In genomic region chr9:35844628-35845301, GRCh38 we compare ENCODE assay signal across 8 cellular contexts. TPM values are rescaled to one million over a fixed set of nuclear protein-coding genes. Genes with fewer than 3 reads are reported as not detected.
DNase-seq lines count a peak whose midpoint lies in the region; ATAC-seq, FAIRE-seq and TF ChIP-seq lines count a peak whose summit lies in the region.

No MANE protein-coding gene starts in this region.

- H3K36me3 ChIP-seq in SK-N-MC (ENCODE audit: insufficient read depth, low read length) (no peaks in the 10 kb centered on the region), esophagus muscularis mucosa (peaks cover 0 to 26% (median 21%) of the 10 kb centered on the region in 4 donors)

- H3K27ac ChIP-seq in A549 (no peak overlapping the region), SK-N-MC (no peak overlapping the region), esophagus muscularis mucosa (replicated peaks in 1 of 4) (peak overlapping the region; percentile 75 to 84 (median 80))

- H3K4me2 ChIP-seq in A549: peak overlapping the region; percentile 31; the same call in 2 of the 3 replicates

- no peak overlapping the region for H3K4me3 ChIP-seq in A549
- no peak overlapping the region for H3K4me3 ChIP-seq in SK-N-MC
- no peak overlapping the region for H3K4me3 ChIP-seq in esophagus muscularis mucosa

- intact Hi-C loops in esophagus muscularis mucosa (cut with DNase I): loop anchor here (5.0 kb wide), 1 partner anchor 38 kb away; no protein-coding TSS in a partner anchor

- CTCF ChIA-PET in A549 (lab: Yijun Ruan, JAX): interaction anchor here (0.7 to 4.3 kb wide), 8 partner anchors 11 to 101 kb away, joined by 3 to 19 read pairs (median 4); no protein-coding TSS in a partner anchor

- H3K27me3 Mint-ChIP-seq in nephron (ENCODE audit: low read depth): peaks cover 9% of the 10 kb centered on the region

- H3K4me1 ChIP-seq in A549: peaks cover 13% of the 10 kb centered on the region
- peaks cover 34 to 65% (median 57%) of the 10 kb centered on the region in 4 donors for H3K4me1 ChIP-seq in esophagus muscularis mucosa

- peak in 1 of 2 experiments; percentile 56 for DNase-seq in A549 (ENCODE audit: low read depth in 1 of 2, low spot score in 1 of 2)
- peak; percentile 49 for DNase-seq in GM20000 (ENCODE audit: low spot score)
- DNase-seq in SK-N-MC (ENCODE audit: low read depth, low spot score): peak; percentile 24
- no peak for DNase-seq in esophagus muscularis mucosa (ENCODE audit: extremely low spot score)
- no peak for DNase-seq in iPS-NIHi11 (ENCODE audit: low spot score)

- H3K4me3 Mint-ChIP-seq in nephron: no peak overlapping the region

- TF ChIP-seq CTCF in A549 (IDR thresholded peaks at IDR 0.05): no peak
- no peak for TF ChIP-seq CTCF in GM20000 (IDR thresholded peaks at IDR 0.05; ENCODE audit: extremely low read depth, missing control alignments)
- TF ChIP-seq CTCF in esophagus muscularis mucosa (IDR thresholded peaks at IDR 0.05): no peak
- no peak for TF ChIP-seq CTCF in nephron (IDR thresholded peaks at IDR 0.05; ENCODE audit: unreplicated experiment in 3 of 3)

- TF ChIP-seq POLR2A in A549 (IDR thresholded peaks at IDR 0.05; ENCODE audit: low read length) (no peak), esophagus muscularis mucosa (IDR thresholded peaks at IDR 0.05; ENCODE audit: low read depth) (no peak)

- H3K9ac ChIP-seq in SK-N-MC (ENCODE audit: insufficient read length): no peak overlapping the region

- peaks cover 50% of the 10 kb centered on the region for H3K36me3 Mint-ChIP-seq in nephron (ENCODE audit: low read depth)

- WGBS in A549 (ENCODE audit: missing lambda C conversion rate): 61% methylated on average over 7 of the region's 7 CpGs
- WGBS in esophagus muscularis mucosa: 18% methylated on average over 7 of the region's 7 CpGs

- TF ChIP-seq EP300 in A549 (IDR thresholded peaks at IDR 0.05) (no peak), esophagus muscularis mucosa (IDR thresholded peaks at IDR 0.05) (no peak)

- no peak for FAIRE-seq in A549 (lab: Jason Lieb, UNC)

- no peaks in the 10 kb centered on the region for H3K27me3 ChIP-seq in esophagus muscularis mucosa

- H3K4me1 Mint-ChIP-seq in nephron: peaks cover 42% of the 10 kb centered on the region

- peak in 1 of 2 experiments; percentile 55; a peak in 3 of 6 replicates for ATAC-seq in A549
- ATAC-seq in GM18517 (IDR thresholded peaks at IDR 0.05; ENCODE audit: unreplicated experiment): no peak
- ATAC-seq in GM21737 (IDR thresholded peaks at IDR 0.05; ENCODE audit: unreplicated experiment): no peak

- no peaks in the 10 kb centered on the region for H3K9me3 Mint-ChIP-seq in nephron

- TF ChIP-seq RAD21 in A549 (conservative IDR thresholded peaks at IDR 0.05 in 1 of 2, IDR thresholded peaks at IDR 0.05 in 1 of 2): no peak

- no peaks in the 10 kb centered on the region for H3K9me3 ChIP-seq in A549
- H3K9me3 ChIP-seq in SK-N-MC (ENCODE audit: low read depth, low read length): no peaks in the 10 kb centered on the region
- H3K9me3 ChIP-seq in esophagus muscularis mucosa: no peaks in the 10 kb centered on the region

- POLR2A ChIA-PET in A549 (lab: Yijun Ruan, JAX): no interaction called here

- peak overlapping the region; percentile 46 to 67 (median 59) for H3K27ac Mint-ChIP-seq in nephron

TF ChIP-seq in A549, 52 proteins besides CTCF, POLR2A, EP300 and RAD21:
- no peak for TF ChIP-seq USF2 (IDR thresholded peaks at IDR 0.05)
- no peak for TF ChIP-seq CHD4 (IDR thresholded peaks at IDR 0.05; ENCODE audit: borderline replicate concordance)
- no peak for TF ChIP-seq JUN (IDR thresholded peaks at IDR 0.05)
- TF ChIP-seq ZSCAN20 (CRISPR knock-in tag; IDR thresholded peaks at IDR 0.05): no peak
- no peak for TF ChIP-seq MAX (IDR thresholded peaks at IDR 0.05)
- TF ChIP-seq FOSB (CRISPR knock-in tag; IDR thresholded peaks at IDR 0.05): no peak
- TF ChIP-seq CBX2 (IDR thresholded peaks at IDR 0.05; ENCODE audit: borderline replicate concordance, low read depth): no peak
- no peak for TF ChIP-seq E2F6 (IDR thresholded peaks at IDR 0.05; ENCODE audit: borderline replicate concordance, low read depth)
- TF ChIP-seq HDAC2 (IDR thresholded peaks at IDR 0.05): no peak
- no peak for TF ChIP-seq ZC3H11A (IDR thresholded peaks at IDR 0.05)
- no peak for TF ChIP-seq HES2 (IDR thresholded peaks at IDR 0.05)
- TF ChIP-seq SREBF2 (IDR thresholded peaks at IDR 0.05): no peak
- TF ChIP-seq HEYL (CRISPR knock-in tag; IDR thresholded peaks at IDR 0.05): no peak
- TF ChIP-seq KDM1A (IDR thresholded peaks at IDR 0.05; ENCODE audit: low read depth): no peak
- no peak for TF ChIP-seq HOXA7 (CRISPR knock-in tag; IDR thresholded peaks at IDR 0.05)

RNA-seq across cellular contexts. Expression of gene TMEM8B, which starts 15.7 kb away (rescaled TPM):
- 1.8 and 2.0 TPM in 2 replicates for polyA plus RNA-seq in A549 (2011; rRNA removed)
- 1.6 and 2.5 TPM in 2 replicates for polyA plus RNA-seq in A549 (2012; cell fraction: cytosol; rRNA removed)
- 7.4 and 8.2 TPM in 2 replicates for polyA plus RNA-seq in A549 (2012; cell fraction: nucleus; rRNA removed)
- polyA plus RNA-seq in A549 (2017; fragmentation: RNase III; extraction: RNeasy Plus Mini Kit Qiagen cat#74134 plus additional on column Dnase treatment): 1.7 to 2.4 TPM (median 2.2 TPM) in 3 replicates
- 2.0 and 3.7 TPM in 2 replicates for polyA minus RNA-seq in A549 (2011; rRNA and poly(A)+ RNA removed)
- 10 to 100 TPM in 3 of 4 donors, 1 to 10 TPM in 1; 10.0 to 27.0 (median 20.3) TPM for total RNA-seq in esophagus muscularis mucosa

RNA-seq across cellular contexts. Expression of gene FAM221B, which starts 16.2 kb away (rescaled TPM):
- polyA plus RNA-seq in A549 (2011; rRNA removed) (not detected in 2 replicates), A549 (2017; fragmentation: RNase III; extraction: RNeasy Plus Mini Kit Qiagen cat#74134 plus additional on column Dnase treatment) (not detected in 3 replicates)
- not detected in 2 replicates for polyA plus RNA-seq in A549 (2012; cell fraction: cytosol; rRNA removed)
- polyA plus RNA-seq in A549 (2012; cell fraction: nucleus; rRNA removed): not detected in 2 replicates
- polyA minus RNA-seq in A549 (2011; rRNA and poly(A)+ RNA removed): not detected in 2 replicates
- not detected for total RNA-seq in esophagus muscularis mucosa

RNA-seq across cellular contexts. Expression of gene OR13J1, which starts 25.4 kb away (rescaled TPM):
- polyA plus RNA-seq in A549 (2011; rRNA removed) (not detected in 2 replicates), A549 (2017; fragmentation: RNase III; extraction: RNeasy Plus Mini Kit Qiagen cat#74134 plus additional on column Dnase treatment) (not detected in 3 replicates)
- polyA plus RNA-seq in A549 (2012; cell fraction: cytosol; rRNA removed): not detected in 2 replicates
- not detected in 2 replicates for polyA plus RNA-seq in A549 (2012; cell fraction: nucleus; rRNA removed)
- polyA minus RNA-seq in A549 (2011; rRNA and poly(A)+ RNA removed): not detected in 2 replicates
- not detected for total RNA-seq in esophagus muscularis mucosa

RNA-seq across cellular contexts. Expression of gene HINT2, which starts 29.9 kb away (rescaled TPM):
- polyA plus RNA-seq in A549 (2011; rRNA removed) (46.9 and 47.3 TPM in 2 replicates), A549 (2017; fragmentation: RNase III; extraction: RNeasy Plus Mini Kit Qiagen cat#74134 plus additional on column Dnase treatment) (59.0 to 69.2 TPM (median 68.5 TPM) in 3 replicates)
- polyA plus RNA-seq in A549 (2012; cell fraction: cytosol; rRNA removed): 97.0 and 97.6 TPM in 2 replicates
- 53.7 and 70.8 TPM in 2 replicates for polyA plus RNA-seq in A549 (2012; cell fraction: nucleus; rRNA removed)
- polyA minus RNA-seq in A549 (2011; rRNA and poly(A)+ RNA removed): 9.7 and 15.6 TPM in 2 replicates
- total RNA-seq in esophagus muscularis mucosa: 10 to 100 TPM; 23.4 to 32.4 (median 27.5) TPM

RNA-seq across cellular contexts. Expression of gene SPAG8, which starts 32.7 kb away (rescaled TPM):
- polyA plus RNA-seq in A549 (2011; rRNA removed): 0.17 and 0.31 TPM in 2 replicates
- polyA plus RNA-seq in A549 (2012; cell fraction: cytosol; rRNA removed): 0.39 and 0.41 TPM in 2 replicates
- 1.2 and 1.7 TPM in 2 replicates for polyA plus RNA-seq in A549 (2012; cell fraction: nucleus; rRNA removed)
- polyA plus RNA-seq in A549 (2017; fragmentation: RNase III; extraction: RNeasy Plus Mini Kit Qiagen cat#74134 plus additional on column Dnase treatment): 0.45 to 0.71 TPM (median 0.54 TPM) in 3 replicates
- 0.15 TPM in 1 of 2 replicates, not detected in the other for polyA minus RNA-seq in A549 (2011; rRNA and poly(A)+ RNA removed)
- 1 to 10 TPM in 1 of 4 donors, under 1 TPM in 3; 0.65 to 2.0 (median 0.83) TPM for total RNA-seq in esophagus muscularis mucosa

Comparison
In these comparisons a context has a peak if more than half of its experiments do, and no peak if none do; other contexts are left out.
1. DNase-seq: peak in GM20000 (single experiment) and SK-N-MC (single experiment); none in esophagus muscularis mucosa (single experiment) and iPS-NIHi11 (single experiment).
2. H3K27ac ChIP-seq: peak in esophagus muscularis mucosa (4 of 4); none in A549 (0 of 2) and SK-N-MC (single experiment).